In genomic region chr6:168267779-168268178, GRCh38 we compare ENCODE assay signal across 6 cellular contexts. TPM values are rescaled to one million over a fixed set of nuclear protein-coding genes. Genes with fewer than 3 reads are reported as not detected.
"Had no signal": no experiment of that assay in that cellular context is flagged by ENCODE, and none has a peak within 500 bp of the region (broad histone marks: within the 10 kb centered on the region; RNA-seq: fewer than 3 reads in every experiment).

No MANE protein-coding gene starts in this region.

RNA-seq across cellular contexts. Expression of gene DACT2, which starts 51.8 kb away (rescaled TPM):
- total RNA-seq: activated naive CD4-positive, alpha-beta T cell treated with anti-CD3 and anti-CD28 coated beads for 36 hours; activated naive CD4-positive, alpha-beta T cell treated with anti-CD3 and anti-CD28 coated beads, Interleukin-2, amount 50 U/mL, for 72 hours; activated naive CD8-positive, alpha-beta T cell treated with anti-CD3 and anti-CD28 coated beads for 36 hours; activated naive CD8-positive, alpha-beta T cell treated with anti-CD3 and anti-CD28 coated beads, Interleukin-2, amount 10 ng/mL, durations not matched to agents 7 days and 5 days; activated T-cell treated with anti-CD3 and anti-CD28 coated beads, Interleukin-2, amount 50 U/mL, for 4 hours; ascending aorta had no signal
